In genomic region chr2:202238234-202239197, GRCh38 we compare ENCODE assay signal across 1 cellular context.
TF ChIP-seq lines count a peak whose summit lies in the region.

Gene SUMO1, minus strand, starts transcription at chr2:202238597. Its CDS starts 146 bp downstream, at chr2:202238451.

TF ChIP-seq in HepG2, 621 proteins besides CTCF, POLR2A, EP300 and RAD21 (continued from another document):
- TF ChIP-seq KIAA2018 (CRISPR knock-in tag; IDR thresholded peaks at IDR 0.05; ENCODE audit: borderline replicate concordance) (no peak), SIN3B (IDR thresholded peaks at IDR 0.05; ENCODE audit: low read length) (no peak), CREB3 (CRISPR knock-in tag; IDR thresholded peaks at IDR 0.05) (peak; percentile 69; the same call in 1 of the 2 replicates), SIX1 (CRISPR knock-in tag; IDR thresholded peaks at IDR 0.05; ENCODE audit: borderline replicate concordance) (no peak; the same call in 1 of the 2 replicates), HMG20B (CRISPR knock-in tag; conservative IDR thresholded peaks at IDR 0.05) (no peak), ZBTB33 (CRISPR knock-in tag; IDR thresholded peaks at IDR 0.05) (peak; percentile 27; the same call in 1 of the 2 replicates), RARG (CRISPR knock-in tag; IDR thresholded peaks at IDR 0.05; ENCODE audit: low read depth) (no peak), DBP (CRISPR knock-in tag; IDR thresholded peaks at IDR 0.05; ENCODE audit: not compliant biosample characterization) (no peak), ZNF614 (CRISPR knock-in tag; IDR thresholded peaks at IDR 0.05; ENCODE audit: borderline replicate concordance) (no peak; the same call in 1 of the 2 replicates), CENPBD1 (CRISPR knock-in tag; IDR thresholded peaks at IDR 0.05; ENCODE audit: borderline replicate concordance, low read depth) (no peak), CREBL2 (CRISPR knock-in tag; IDR thresholded peaks at IDR 0.05; ENCODE audit: borderline replicate concordance) (no peak; the same call in 1 of the 2 replicates), SAFB2 (CRISPR knock-in tag; IDR thresholded peaks at IDR 0.05; ENCODE audit: borderline replicate concordance, low read depth) (peak; percentile 37; the same call in 1 of the 2 replicates), JUND (CRISPR knock-in tag; IDR thresholded peaks at IDR 0.05) (no peak), MTERF4 (CRISPR knock-in tag; IDR thresholded peaks at IDR 0.05) (no peak), ZNF567 (CRISPR knock-in tag; IDR thresholded peaks at IDR 0.05; ENCODE audit: borderline replicate concordance) (no peak), ZNF563 (CRISPR knock-in tag; IDR thresholded peaks at IDR 0.05) (no peak), RARA (CRISPR knock-in tag; IDR thresholded peaks at IDR 0.05) (no peak), ZKSCAN1 (IDR thresholded peaks at IDR 0.05; ENCODE audit: low read length) (no peak), FOSL1 (CRISPR knock-in tag; IDR thresholded peaks at IDR 0.05; ENCODE audit: borderline replicate concordance) (no peak), MAX (IDR thresholded peaks at IDR 0.05) (peak; percentile 61), ZNF253 (CRISPR knock-in tag; IDR thresholded peaks at IDR 0.05; ENCODE audit: borderline replicate concordance) (0 out of 2 replicates have a peak, but pooled peaks have one; percentile 12), BRCA1 (CRISPR knock-in tag; IDR thresholded peaks at IDR 0.05) (no peak), KDM2A (CRISPR knock-in tag; IDR thresholded peaks at IDR 0.05; ENCODE audit: borderline replicate concordance, low read depth) (peak; percentile 58; the same call in 1 of the 2 replicates), CREB1 (IDR thresholded peaks at IDR 0.05) (peak; percentile 90), CREB1 (CRISPR knock-in tag; IDR thresholded peaks at IDR 0.05) (peak; percentile 98), SP5 (CRISPR knock-in tag; IDR thresholded peaks at IDR 0.05; ENCODE audit: borderline replicate concordance, low read depth) (0 out of 2 replicates have a peak, but pooled peaks have one; percentile 50), ZNF512B (CRISPR knock-in tag; IDR thresholded peaks at IDR 0.05; ENCODE audit: borderline replicate concordance) (no peak; the same call in 1 of the 2 replicates), ZNF33B (CRISPR knock-in tag; IDR thresholded peaks at IDR 0.05) (no peak; the same call in 1 of the 2 replicates), GZF1 (CRISPR knock-in tag; IDR thresholded peaks at IDR 0.05) (peak; percentile 63), ZNF296 (CRISPR knock-in tag; conservative IDR thresholded peaks at IDR 0.05) (no peak), NCOR1 (IDR thresholded peaks at IDR 0.05; ENCODE audit: borderline replicate concordance, low read length) (no peak), ZNF468 (CRISPR knock-in tag; IDR thresholded peaks at IDR 0.05) (no peak), ATF5 (CRISPR knock-in tag; IDR thresholded peaks at IDR 0.05; ENCODE audit: low read depth) (no peak), JARID2 (CRISPR knock-in tag; IDR thresholded peaks at IDR 0.05; ENCODE audit: insufficient replicate concordance) (peak; percentile 47), GABPA (IDR thresholded peaks at IDR 0.05; ENCODE audit: low read depth, low read length) (peak; percentile 94), GABPA (CRISPR knock-in tag; IDR thresholded peaks at IDR 0.05; ENCODE audit: low read depth) (peak; percentile 99), NFKBIZ (CRISPR knock-in tag; IDR thresholded peaks at IDR 0.05) (peak; percentile 83; the same call in 1 of the 2 replicates), E2F5 (CRISPR knock-in tag; conservative IDR thresholded peaks at IDR 0.05) (peak; percentile 93), RORA (CRISPR knock-in tag; IDR thresholded peaks at IDR 0.05) (no peak)
